Comparison of ENCODE assay signal across 32 cellular contexts in the genomic region with DNA sequence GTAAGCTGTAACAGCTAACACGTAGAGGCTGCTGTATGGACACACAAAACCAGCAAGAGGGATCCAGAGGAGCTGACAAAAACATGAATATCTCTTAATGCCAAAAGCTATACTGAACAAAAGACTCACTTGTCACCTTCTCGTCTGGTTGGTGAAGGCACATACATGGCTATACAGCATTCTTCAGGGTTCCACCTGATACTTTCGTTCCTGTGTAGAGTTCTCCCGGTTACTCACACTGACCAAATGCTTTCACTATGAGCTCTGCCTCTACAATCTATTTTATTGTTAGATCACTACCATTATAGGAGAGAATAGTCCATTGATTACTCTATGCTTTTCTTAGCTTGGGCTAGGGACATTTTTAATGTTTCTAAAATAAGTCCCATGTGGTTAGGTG.
"Had no signal": no experiment of that assay in that cellular context is flagged by ENCODE, and none has a peak within 500 bp of the region (broad histone marks: within the 10 kb centered on the region; RNA-seq: fewer than 3 reads in every experiment).

No MANE protein-coding gene starts in this region.

- H3K4me3 ChIP-seq: esophagus muscularis mucosa, gastrocnemius medialis, heart left ventricle had no signal

- ATAC-seq: activated CD4-positive, alpha-beta T cell treated with anti-CD3 and anti-CD28 coated beads for 36 hours; activated CD8-positive, alpha-beta memory T cell treated with anti-CD3 and anti-CD28 coated beads, Interleukin-2, amount 10 ng/mL, durations not matched to agents 7 days and 5 days; activated CD8-positive, alpha-beta T cell treated with anti-CD3 and anti-CD28 coated beads, Interleukin-2, amount 10 ng/mL, durations not matched to agents 7 days and 5 days; activated T-cell treated with anti-CD3 and anti-CD28 coated beads, Interleukin-2, amount 50 U/mL, for 4 hours; activated T-helper 17 cell treated with anti-CD3 and anti-CD28 coated beads, Interleukin-2, amount 50 U/mL, for 72 hours; effector memory CD8-positive, alpha-beta T cell; foreskin keratinocyte; gastrocnemius medialis; heart left ventricle had no signal

- H3K4me1 ChIP-seq: esophagus muscularis mucosa, foreskin keratinocyte, gastrocnemius medialis, heart left ventricle had no signal

- DNase-seq: activated CD4-positive, alpha-beta memory T cell treated with anti-CD3 and anti-CD28 coated beads for 36 hours; activated CD4-positive, alpha-beta T cell treated with anti-CD3 and anti-CD28 coated beads for 36 hours; activated CD4-positive, alpha-beta T cell treated with anti-CD3 and anti-CD28 coated beads, Interleukin-2, amount 10 ng/mL, durations not matched to agents 24 days and 14 days; activated CD4-positive, CD25-positive, alpha-beta regulatory T cell; activated CD4-positive, CD25-positive, alpha-beta regulatory T cell treated with anti-CD3 and anti-CD28 coated beads, Interleukin-2, amount 50 U/mL, for 72 hours; activated CD8-positive, alpha-beta memory T cell treated with anti-CD3 and anti-CD28 coated beads, Interleukin-2, amount 10 ng/mL, durations not matched to agents 7 days and 5 days; activated CD8-positive, alpha-beta memory T cell treated with anti-CD3 and anti-CD28 coated beads, Interleukin-2, amount 50 U/mL, for 48 hours; activated CD8-positive, alpha-beta T cell treated with anti-CD3 and anti-CD28 coated beads, Interleukin-2, amount 10 ng/mL, durations not matched to agents 7 days and 5 days; activated effector memory CD4-positive, alpha-beta T cell treated with Interleukin-2 at 50 U/mL for 16 hours; activated gamma-delta T cell treated with Interleukin-2 at 50 U/mL for 16 hours; activated naive CD4-positive, alpha-beta T cell treated with anti-CD3 and anti-CD28 coated beads, Interleukin-2, amount 50 U/mL, for 16 hours; activated naive CD4-positive, alpha-beta T cell treated with Interleukin-2 at 50 U/mL for 16 hours; activated T-cell treated with anti-CD3 and anti-CD28 coated beads for 4 hours; activated T-cell treated with anti-CD3 and anti-CD28 coated beads, Interleukin-2, amount 50 U/mL, for 4 hours; amniotic stem cell; anterior cingulate cortex; brain microvascular endothelial cell; cortex of kidney; dermis blood vessel endothelial cell; effector CD4-positive, alpha-beta T cell; effector memory CD8-positive, alpha-beta T cell; erythroblast; foreskin keratinocyte; gastrocnemius medialis; glutamatergic neuron; heart left ventricle; hypothalamus had no signal

- H3K27me3 ChIP-seq: brain microvascular endothelial cell, esophagus muscularis mucosa, foreskin keratinocyte, gastrocnemius medialis, heart left ventricle had no signal

- H3K9me3 ChIP-seq: esophagus muscularis mucosa, gastrocnemius medialis had no signal

- FAIRE-seq: astrocyte, bronchial epithelial cell, colon had no signal

- H3K27ac ChIP-seq: brain microvascular endothelial cell, esophagus muscularis mucosa, foreskin keratinocyte, gastrocnemius medialis, heart left ventricle had no signal

- H3K36me3 ChIP-seq: brain microvascular endothelial cell, esophagus muscularis mucosa, gastrocnemius medialis, heart left ventricle had no signal
